ENCODE assay signal across 8 cellular contexts in the genomic region with DNA sequence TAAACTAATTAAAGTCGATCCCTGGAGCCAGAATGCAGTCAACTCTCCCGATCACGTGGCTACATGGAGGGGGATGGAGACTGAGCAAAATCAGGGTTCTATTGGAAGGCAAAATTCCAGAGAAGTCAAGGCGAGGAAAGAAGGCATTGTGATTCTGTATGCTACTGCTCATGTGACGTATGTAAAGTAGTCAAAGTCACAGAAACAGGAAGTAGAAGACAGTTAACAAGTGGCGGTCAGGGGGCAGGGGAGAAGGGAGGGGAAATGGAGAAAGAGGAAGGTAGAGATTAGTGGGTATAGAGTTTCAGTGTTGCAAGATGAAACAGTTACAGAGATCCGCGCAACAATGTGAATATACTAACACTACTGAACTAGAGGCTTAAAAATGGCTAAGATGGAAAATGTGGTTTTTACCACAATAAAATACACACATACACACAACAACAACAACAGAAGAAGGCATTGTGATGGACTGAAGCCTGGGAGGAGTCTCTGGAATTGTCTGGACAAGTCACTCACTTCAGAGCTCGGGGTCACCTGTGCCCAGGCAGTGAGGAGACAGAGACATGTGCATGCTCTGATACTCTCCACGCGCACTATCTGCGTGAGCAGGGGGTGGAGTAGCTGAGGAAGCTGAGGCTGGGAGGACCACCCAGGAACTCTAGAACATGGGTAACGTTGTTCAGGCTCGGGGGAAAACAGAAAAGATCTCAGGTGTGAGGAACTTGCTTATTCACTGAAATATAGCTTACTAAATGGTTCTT.
DNase-seq lines count a peak whose midpoint lies in the region; ATAC-seq and TF ChIP-seq lines count a peak whose summit lies in the region.

No MANE protein-coding gene starts in this region.

- H3K27ac ChIP-seq in iPS DF 6.9 (ENCODE audit: low read length) = no peak overlapping the region

- no peaks in the 10 kb centered on the region for H3K27me3 ChIP-seq in iPS DF 6.9 (ENCODE audit: control insufficient read depth, insufficient read depth, low read length)

- peaks cover 5% of the 10 kb centered on the region for H3K4me1 ChIP-seq in iPS DF 6.9 (ENCODE audit: control insufficient read depth, insufficient read depth, low read length)

- DNase-seq in Right ventricle myocardium superior = peak; percentile 53
- DNase-seq in cardiac septum (ENCODE audit: low spot score) = no peak
- DNase-seq in OCI-M1 (lab: John Stamatoyannopoulos, UW) = peak; percentile 92
- peak; percentile 7 for DNase-seq in iPS DF 6.9 (ENCODE audit: low read depth, low spot score)
- DNase-seq in kidney glomerular epithelial cell (lab: John Stamatoyannopoulos, UW) = no peak
- DNase-seq in MCF 10A (ENCODE audit: unreplicated experiment) = no peak
- DNase-seq in AG08395 (ENCODE audit: low spot score) = no peak

- no peaks in the 10 kb centered on the region for H3K36me3 ChIP-seq in iPS DF 6.9 (ENCODE audit: control insufficient read depth, insufficient read depth, low read length)

- no peak for TF ChIP-seq CTCF in MCF 10A (IDR thresholded peaks at IDR 0.05; ENCODE audit: unreplicated experiment)

- H3K4me3 Mint-ChIP-seq in MCF 10A (ENCODE audit: unreplicated experiment) = no peak overlapping the region

- no peaks in the 10 kb centered on the region for H3K9me3 Mint-ChIP-seq in MCF 10A (ENCODE audit: unreplicated experiment)

- no peak overlapping the region for H3K27ac Mint-ChIP-seq in MCF 10A (ENCODE audit: low read depth, unreplicated experiment)

- no peaks in the 10 kb centered on the region for H3K27me3 Mint-ChIP-seq in MCF 10A (ENCODE audit: insufficient read depth, unreplicated experiment)

- peak; percentile 53 for ATAC-seq in Right ventricle myocardium superior (ENCODE audit: poor library complexity)
- ATAC-seq in HG02885 (IDR thresholded peaks at IDR 0.05; ENCODE audit: poor library complexity, unreplicated experiment) = peak; percentile 99

- BruUV-seq in MCF 10A (replicated peaks; lab: Mats Ljungman, UMichigan) = no TSS peak

- CTCF ChIA-PET in MCF 10A (lab: Yijun Ruan, JAX) = interaction anchor here (0.6 to 0.7 kb wide), 2 partner anchors 130 to 234 kb away, joined by 3 read pairs; no protein-coding TSS in a partner anchor

- WGBS in iPS DF 6.9 (ENCODE audit: insufficient coverage, insufficient read length) = no CpG with 5 or more reads among the region's 14 CpGs

- POLR2A ChIA-PET in MCF 10A (lab: Yijun Ruan, JAX) = interaction anchor here (0.7 to 1.0 kb wide), 3 partner anchors 10 to 16 kb away, joined by 3 to 4 read pairs (median 3); no protein-coding TSS in a partner anchor

- H3K4me3 ChIP-seq in iPS DF 6.9 (ENCODE audit: low read length) = no peak overlapping the region

- H3K4me1 Mint-ChIP-seq in MCF 10A (ENCODE audit: insufficient read depth, unreplicated experiment) = no peaks in the 10 kb centered on the region

- H3K9me3 ChIP-seq in iPS DF 6.9 (ENCODE audit: control insufficient read depth, insufficient read depth, low read length) = no peaks in the 10 kb centered on the region

- intact Hi-C loops in Right ventricle myocardium superior (cut with DNase I) (no loop called here), cardiac septum (cut with DNase I) (no loop called here), MCF 10A (cut with micrococcal nuclease) (no loop called here)

- H3K36me3 Mint-ChIP-seq in MCF 10A (ENCODE audit: insufficient read depth, unreplicated experiment) = peaks cover 82% of the 10 kb centered on the region

Comparison
In these comparisons a context has a peak if more than half of its experiments do, and no peak if none do; other contexts are left out.
1. DNase-seq: peak in Right ventricle myocardium superior (single experiment), OCI-M1 (single experiment) and iPS DF 6.9 (single experiment); none in cardiac septum (single experiment), kidney glomerular epithelial cell (single experiment), MCF 10A (single experiment) and AG08395 (single experiment).